In genomic region chr14:22225526-22226133, GRCh38 we compare ENCODE assay signal across 2 cellular contexts.
TF ChIP-seq lines count a peak whose summit lies in the region.

No MANE protein-coding gene starts in this region.

TF ChIP-seq in SK-N-SH, 30 proteins besides CTCF, POLR2A, EP300 and RAD21 (continued from another document):
- no peak for TF ChIP-seq USF1 (IDR thresholded peaks at IDR 0.05; ENCODE audit: borderline replicate concordance, low read depth)
- no peak for TF ChIP-seq FOSL2 (IDR thresholded peaks at IDR 0.05; ENCODE audit: borderline replicate concordance, low read depth)
- no peak for TF ChIP-seq MXI1 (IDR thresholded peaks at IDR 0.05; ENCODE audit: low read depth, low read length)
- TF ChIP-seq YY1 (IDR thresholded peaks at IDR 0.05; ENCODE audit: low read depth) = no peak
- no peak for TF ChIP-seq IRF3 (IDR thresholded peaks at IDR 0.05; ENCODE audit: low read depth, low read length)
- no peak for TF ChIP-seq REST (IDR thresholded peaks at IDR 0.05; ENCODE audit: low read depth, low read length)
- TF ChIP-seq TAF1 (IDR thresholded peaks at IDR 0.05; ENCODE audit: borderline replicate concordance, low read depth, low read length) = no peak
- no peak for TF ChIP-seq MEF2A (IDR thresholded peaks at IDR 0.05; ENCODE audit: borderline replicate concordance, low read depth)
- TF ChIP-seq RCOR1 (IDR thresholded peaks at IDR 0.05; ENCODE audit: low read length) = no peak

TF ChIP-seq in GM23338, 12 proteins besides CTCF, POLR2A, EP300 and RAD21 (continued from another document):
- no peak for TF ChIP-seq REST (IDR thresholded peaks at IDR 0.05; ENCODE audit: unreplicated experiment)
- TF ChIP-seq EZH2 (IDR thresholded peaks at IDR 0.05; ENCODE audit: low read depth, unreplicated experiment) = no peak
- no peak for TF ChIP-seq ZNF331 (CRISPR knock-in tag; IDR thresholded peaks at IDR 0.05; ENCODE audit: low read depth)
- TF ChIP-seq ETS1 (IDR thresholded peaks at IDR 0.05) = no peak
- no peak for TF ChIP-seq EZH2phosphoT487 (IDR thresholded peaks at IDR 0.05; ENCODE audit: unreplicated experiment)
- no peak for TF ChIP-seq CREB1 (CRISPR knock-in tag; IDR thresholded peaks at IDR 0.05; ENCODE audit: low read depth)
- no peak for TF ChIP-seq ZNF462 (CRISPR knock-in tag; IDR thresholded peaks at IDR 0.05)
- no peak for TF ChIP-seq ZNF114 (CRISPR knock-in tag; IDR thresholded peaks at IDR 0.05)
- no peak for TF ChIP-seq NANOG (IDR thresholded peaks at IDR 0.05; ENCODE audit: borderline replicate concordance)
